ENCODE assay signal across 25 cellular contexts in genomic region chr5:106085136-106085535, GRCh38.
"Had no signal": no experiment of that assay in that cellular context is flagged by ENCODE, and none has a peak within 500 bp of the region (broad histone marks: within the 10 kb centered on the region; RNA-seq: fewer than 3 reads in every experiment).

No MANE protein-coding gene starts in this region.

- H2AFZ ChIP-seq: parathyroid adenoma had no signal

- H3K27ac ChIP-seq: coronary artery, dorsolateral prefrontal cortex, heart left ventricle, parathyroid adenoma, prostate gland, spleen, tibial artery, upper lobe of left lung, vagina had no signal

- H3K36me3 ChIP-seq: heart left ventricle, prostate gland, spleen, tibial artery, upper lobe of left lung, vagina had no signal

- DNase-seq: dorsolateral prefrontal cortex; effector CD8-positive, alpha-beta T cell; foreskin melanocyte; heart left ventricle; hippocampal formation; kidney glomerular epithelial cell; mammary epithelial cell; mucosa of descending colon; naive thymus-derived CD8-positive, alpha-beta T cell; occipital lobe; retina; spleen; stimulated activated CD4-positive, alpha-beta T cell treated with anti-CD3 and anti-CD28 coated beads, Interleukin-15, amount 100 ng/mL, for 24 hours; stimulated activated CD4-positive, alpha-beta T cell treated with anti-CD3 and anti-CD28 coated beads, Interleukin-1b, Interleukin-23, amount 100 ng/mL, for 48 hours; stimulated activated CD4-positive, alpha-beta T cell treated with anti-CD3 and anti-CD28 coated beads, Interleukin-4, amount 100 ng/mL, for 24 hours; tibial artery; upper lobe of left lung had no signal

- ATAC-seq: heart left ventricle; left lobe of liver; mucosa of descending colon; naive thymus-derived CD8-positive, alpha-beta T cell; sciatic nerve; stimulated activated memory B cell treated with anti-CD40 and anti-IgM and Interleukin-4, amounts not matched to agents 10 μg/mL and 1 μg/mL and 100 μg/mL, for 72 hours had no signal

- FAIRE-seq: islet of Langerhans had no signal

- H3K27me3 ChIP-seq: dorsolateral prefrontal cortex, heart left ventricle, spleen, tibial artery, upper lobe of left lung, vagina had no signal

- H3K4me3 ChIP-seq: coronary artery, dorsolateral prefrontal cortex, heart left ventricle, mucosa of descending colon, prostate gland, spleen, tibial artery, upper lobe of left lung, vagina had no signal

- H3K9me3 ChIP-seq: heart left ventricle, mucosa of descending colon, prostate gland, spleen, tibial artery, upper lobe of left lung, vagina had no signal

- H3K4me1 ChIP-seq: heart left ventricle, parathyroid adenoma, prostate gland, spleen, tibial artery, upper lobe of left lung, vagina had no signal

- H3K79me2 ChIP-seq: parathyroid adenoma had no signal

- H3K9ac ChIP-seq: parathyroid adenoma had no signal
